Comparison of ENCODE assay signal across 31 cellular contexts in genomic region chr7:53050433-53050832, GRCh38. TPM values are rescaled to one million over a fixed set of nuclear protein-coding genes. Genes with fewer than 3 reads are reported as not detected.
"Had no signal": no experiment of that assay in that cellular context is flagged by ENCODE, and none has a peak within 500 bp of the region (broad histone marks: within the 10 kb centered on the region; RNA-seq: fewer than 3 reads in every experiment).

No MANE protein-coding gene starts in this region.

- H3K9me3 Mint-ChIP-seq: endodermal cell, mesothelial cell of epicardium had no signal

- DNase-seq: colonic mucosa; cortex of kidney; effector CD8-positive, alpha-beta T cell; effector memory CD8-positive, alpha-beta T cell; endodermal cell; erythroblast; esophagus squamous epithelium; foreskin fibroblast; foreskin melanocyte; gastrocnemius medialis; glutamatergic neuron; head of caudate nucleus; heart right ventricle; hippocampal formation; left cardiac atrium; left lung; left ventricle myocardium superior; lower lobe of right lung; mesenchymal stem cell; mucosa of descending colon had no signal

- H3K27me3 Mint-ChIP-seq: dendritic cell treated with granulocyte-macrophage colony-stimulating factor and Interleukin-4, amounts not matched to agents 40 ng/mL and 50 ng/mL, for 4 days; effector memory CD8-positive, alpha-beta T cell had no signal

- H3K27ac ChIP-seq: colonic mucosa, epithelial cell of prostate, esophagus squamous epithelium, gastrocnemius medialis, heart right ventricle, left lung, lower lobe of right lung had no signal

- H3K4me3 ChIP-seq: colonic mucosa, esophagus squamous epithelium, gastrocnemius medialis, heart right ventricle, left lung, lower lobe of right lung, mucosa of descending colon had no signal

- H3K36me3 Mint-ChIP-seq: mesothelial cell of epicardium had no signal

- ATAC-seq: effector memory CD8-positive, alpha-beta T cell; esophagus mucosa; gastrocnemius medialis; heart right ventricle; left cardiac atrium; left lung; left ventricle myocardium superior; lower lobe of right lung; mucosa of descending colon had no signal

- H3K9me3 ChIP-seq: colonic mucosa, esophagus squamous epithelium, left lung, lower lobe of right lung, mucosa of descending colon had no signal

- H3K4me1 ChIP-seq: colonic mucosa, esophagus squamous epithelium, gastrocnemius medialis, heart right ventricle, left lung, lower lobe of right lung had no signal

- H3K4me3 Mint-ChIP-seq: dendritic cell treated with granulocyte-macrophage colony-stimulating factor and Interleukin-4, amounts not matched to agents 40 ng/mL and 50 ng/mL, for 4 days; effector memory CD8-positive, alpha-beta T cell; endodermal cell; mesothelial cell of epicardium had no signal

- H3K36me3 ChIP-seq: colonic mucosa, esophagus squamous epithelium, gastrocnemius medialis, heart right ventricle, left lung, lower lobe of right lung had no signal

- H3K27ac Mint-ChIP-seq: dendritic cell treated with granulocyte-macrophage colony-stimulating factor and Interleukin-4, amounts not matched to agents 40 ng/mL and 50 ng/mL, for 4 days; effector memory CD8-positive, alpha-beta T cell; endodermal cell; mesothelial cell of epicardium had no signal

- H3K4me1 Mint-ChIP-seq: mesothelial cell of epicardium had no signal

- H3K27me3 ChIP-seq: colonic mucosa, esophagus squamous epithelium, gastrocnemius medialis, heart right ventricle, left lung had no signal

RNA-seq across cellular contexts. Expression of gene POM121L12, which starts 15.0 kb away (rescaled TPM):
- total RNA-seq: colonic mucosa, dermis microvascular lymphatic vessel endothelial cell, endodermal cell, esophagus mucosa, esophagus squamous epithelium, gastrocnemius medialis, glomerular endothelial cell, heart right ventricle, kidney epithelial cell, left cardiac atrium, left lung, left ventricle myocardium superior, lower leg skin, lower lobe of right lung, lung microvascular endothelial cell, mesenteric fat pad, mesothelial cell of epicardium, mucosa of descending colon had no signal
- polyA plus RNA-seq: heart right ventricle, keratinocyte had no signal
